ENCODE assay signal across 15 cellular contexts in genomic region chr10:124604214-124605000, GRCh38.
A peak's percentile ranks its signal among the peaks of the same experiment; 100 is the strongest.
DNase-seq lines count a peak whose midpoint lies in the region; ATAC-seq and TF ChIP-seq lines count a peak whose summit lies in the region.
"Had no signal": no experiment of that assay in that cellular context is flagged by ENCODE, and none has a peak within 500 bp of the region (broad histone marks: within the 10 kb centered on the region; RNA-seq: fewer than 3 reads in every experiment).

No MANE protein-coding gene starts in this region.

- H2AK5ac ChIP-seq in neuronal stem cell (ENCODE audit: low read depth, low read length), result peak overlapping the region; percentile 95

- no peaks in the 10 kb centered on the region for H3K9me3 Mint-ChIP-seq in stimulated activated naive CD8-positive, alpha-beta T cell treated with anti-CD3 and anti-CD28 coated beads, Interleukin-15, amount 100 ng/mL, for 72 hours
- H3K9me3 Mint-ChIP-seq: CD4-positive, alpha-beta memory T cell had no signal

- H3K79me1 ChIP-seq in neuronal stem cell (ENCODE audit: low read depth, low read length), result peaks cover 4% of the 10 kb centered on the region

- intact Hi-C loops in esophagus muscularis mucosa (cut with DNase I), result no loop called here

- H4K91ac ChIP-seq in neuronal stem cell (ENCODE audit: low read depth, low read length, poor library complexity), result peak overlapping the region; percentile 19

- H3K4me3 ChIP-seq in esophagus muscularis mucosa (no peak overlapping the region), neuronal stem cell (ENCODE audit: low read length in 2 of 2) (no peak overlapping the region)
- no peak overlapping the region for H3K4me3 ChIP-seq in effector memory CD4-positive, alpha-beta T cell (ENCODE audit: insufficient read depth, low read depth, low read length, poor library complexity, severe bottlenecking)
- H3K4me3 ChIP-seq: SJCRH30 had no signal

- peak; percentile 3 for DNase-seq in stimulated activated naive CD8-positive, alpha-beta T cell treated with anti-CD3 and anti-CD28 coated beads, Interleukin-15, Interleukin-2, amounts not matched to agents 100 U/mL and 50 U/mL, for 24 hours
- DNase-seq in stimulated activated naive CD8-positive, alpha-beta T cell treated with anti-CD3 and anti-CD28 coated beads, Interleukin-15, amount 100 ng/mL, for 72 hours, result no peak
- DNase-seq in esophagus muscularis mucosa (ENCODE audit: extremely low spot score) (no peak), neuronal stem cell (ENCODE audit: low spot score) (no peak), HPDE6-E6E7 (ENCODE audit: extremely low spot score) (no peak)
- no peak for DNase-seq in effector memory CD4-positive, alpha-beta T cell
- DNase-seq: activated CD4-positive, alpha-beta T cell treated with anti-CD3 and anti-CD28 coated beads for 36 hours; activated naive CD4-positive, alpha-beta T cell; CD4-positive, alpha-beta memory T cell; Kasumi-1; mesendoderm; NCI-H1436 treated with DMSO at 0.1 percent for 48 hours; SJCRH30 had no signal

- H3K4me1 Mint-ChIP-seq in stimulated activated naive CD8-positive, alpha-beta T cell treated with anti-CD3 and anti-CD28 coated beads, Interleukin-15, amount 100 ng/mL, for 72 hours, result peaks cover 8% of the 10 kb centered on the region
- H3K4me1 Mint-ChIP-seq: activated CD4-positive, alpha-beta T cell treated with anti-CD3 and anti-CD28 coated beads for 36 hours had no signal

- no peak for TF ChIP-seq EP300 in esophagus muscularis mucosa (IDR thresholded peaks at IDR 0.05)

- H2BK12ac ChIP-seq in neuronal stem cell (ENCODE audit: low read length), result peak overlapping the region; percentile 78

- TF ChIP-seq POLR2A in esophagus muscularis mucosa (IDR thresholded peaks at IDR 0.05; ENCODE audit: low read depth), result no peak

- H3K4me1 ChIP-seq in esophagus muscularis mucosa, result peaks cover 0 to 7% (median 6%) of the 10 kb centered on the region in 4 donors
- H3K4me1 ChIP-seq in neuronal stem cell (ENCODE audit: control insufficient read depth in 2 of 2, insufficient read depth in 1 of 2, low read depth in 1 of 2, low read length in 2 of 2), result peaks cover 16% of the 10 kb centered on the region in 2 donors
- H3K4me1 ChIP-seq in effector memory CD4-positive, alpha-beta T cell (ENCODE audit: control insufficient read depth, insufficient read depth, low read length, poor library complexity, severe bottlenecking), result no peaks in the 10 kb centered on the region
- H3K4me1 ChIP-seq: SJCRH30 had no signal

- H3K4me2 ChIP-seq in neuronal stem cell (ENCODE audit: insufficient read depth, low read length, poor library complexity, severe bottlenecking), result no peak overlapping the region

- no peak overlapping the region for H2AFZ ChIP-seq in neuronal stem cell (ENCODE audit: low read length)

- H3K27ac ChIP-seq in esophagus muscularis mucosa (replicated peaks in 1 of 4) (peak overlapping the region in 3 of 4 donors; percentile 4 to 42 (median 38)), neuronal stem cell (replicated peaks; ENCODE audit: low read length) (no peak overlapping the region)
- H3K27ac ChIP-seq in effector memory CD4-positive, alpha-beta T cell (ENCODE audit: insufficient read depth, low read length, poor library complexity, severe bottlenecking), result no peak overlapping the region
- H3K27ac ChIP-seq: SJCRH30 had no signal

- H3K27ac Mint-ChIP-seq in stimulated activated naive CD8-positive, alpha-beta T cell treated with anti-CD3 and anti-CD28 coated beads, Interleukin-15, amount 100 ng/mL, for 72 hours, result peak overlapping the region in 1 of 2 donors; percentile 59
- H3K27ac Mint-ChIP-seq: activated CD4-positive, alpha-beta T cell treated with anti-CD3 and anti-CD28 coated beads for 36 hours had no signal

- H3K4ac ChIP-seq in neuronal stem cell (ENCODE audit: low read length), result no peak overlapping the region

- peak overlapping the region; percentile 82 for H2BK120ac ChIP-seq in neuronal stem cell (ENCODE audit: low read depth, low read length)

- peak overlapping the region; percentile 92 for H3K18ac ChIP-seq in neuronal stem cell (ENCODE audit: low read length)

- ATAC-seq in stimulated activated naive CD8-positive, alpha-beta T cell treated with anti-CD3 and anti-CD28 coated beads, Interleukin-15, Interleukin-2, amounts not matched to agents 100 U/mL and 50 U/mL, for 24 hours, result no peak
- no peak for ATAC-seq in stimulated activated naive CD8-positive, alpha-beta T cell treated with anti-CD3 and anti-CD28 coated beads, Interleukin-15, amount 100 ng/mL, for 72 hours
- ATAC-seq in HG03457 (IDR thresholded peaks at IDR 0.05; ENCODE audit: unreplicated experiment), result no peak
- ATAC-seq in HG02870 (IDR thresholded peaks at IDR 0.05; ENCODE audit: unreplicated experiment), result no peak
- ATAC-seq: activated CD4-positive, alpha-beta T cell treated with anti-CD3 and anti-CD28 coated beads for 36 hours had no signal

- H3K4me3 Mint-ChIP-seq in stimulated activated naive CD8-positive, alpha-beta T cell treated with anti-CD3 and anti-CD28 coated beads, Interleukin-15, amount 100 ng/mL, for 72 hours, result no peak overlapping the region
- H3K4me3 Mint-ChIP-seq: activated CD4-positive, alpha-beta T cell treated with anti-CD3 and anti-CD28 coated beads for 36 hours; CD4-positive, alpha-beta memory T cell had no signal

- no peaks in the 10 kb centered on the region for H3K27me3 ChIP-seq in esophagus muscularis mucosa
- no peaks in the 10 kb centered on the region for H3K27me3 ChIP-seq in neuronal stem cell (ENCODE audit: control insufficient read depth in 3 of 3, insufficient read depth in 3 of 3, low read depth in 1 of 3, low read length in 3 of 3)
- H3K27me3 ChIP-seq in effector memory CD4-positive, alpha-beta T cell (replicated peaks; ENCODE audit: control insufficient read depth, insufficient read depth, low read length, poor library complexity, severe bottlenecking), result no peaks in the 10 kb centered on the region
- H3K27me3 ChIP-seq: SJCRH30 had no signal

- H2BK15ac ChIP-seq in neuronal stem cell (ENCODE audit: low read length), result peak overlapping the region; percentile 49

- H3K14ac ChIP-seq in neuronal stem cell (ENCODE audit: low read length), result peak overlapping the region; percentile 97

- no peak for TF ChIP-seq CTCF in esophagus muscularis mucosa (IDR thresholded peaks at IDR 0.05)

- H3K27me3 Mint-ChIP-seq in stimulated activated naive CD8-positive, alpha-beta T cell treated with anti-CD3 and anti-CD28 coated beads, Interleukin-15, amount 100 ng/mL, for 72 hours, result no peaks in the 10 kb centered on the region
- H3K27me3 Mint-ChIP-seq: activated CD4-positive, alpha-beta T cell treated with anti-CD3 and anti-CD28 coated beads for 36 hours; CD4-positive, alpha-beta memory T cell had no signal

- peak overlapping the region; percentile 4 for H3K23ac ChIP-seq in neuronal stem cell (ENCODE audit: low read depth, low read length, poor library complexity)

- H3K36me3 ChIP-seq in esophagus muscularis mucosa (no peaks in the 10 kb centered on the region), neuronal stem cell (replicated peaks in 1 of 2; ENCODE audit: control insufficient read depth in 2 of 2, insufficient read depth in 2 of 2, low read length in 2 of 2) (no peaks in the 10 kb centered on the region)
- no peaks in the 10 kb centered on the region for H3K36me3 ChIP-seq in effector memory CD4-positive, alpha-beta T cell (ENCODE audit: control insufficient read depth, insufficient read depth, low read length)
- H3K36me3 ChIP-seq: SJCRH30 had no signal

- peak overlapping the region; percentile 60 for H3K9ac ChIP-seq in neuronal stem cell (ENCODE audit: low read depth, low read length, poor library complexity)

- peak overlapping the region; percentile 90 for H2BK5ac ChIP-seq in neuronal stem cell (ENCODE audit: low read length)

- 66% methylated on average over 11 of the region's 22 CpGs for WGBS in esophagus muscularis mucosa
- WGBS in neuronal stem cell (ENCODE audit: extremely low coverage in 2 of 2, insufficient read length in 2 of 2, insufficient replicate concordance in 1 of 2), 2 donors, result no CpG with 5 or more reads among the region's 22 CpGs

- H4K8ac ChIP-seq in neuronal stem cell (ENCODE audit: low read depth, low read length), result no peak overlapping the region

- no peaks in the 10 kb centered on the region for H3K9me3 ChIP-seq in esophagus muscularis mucosa
- H3K9me3 ChIP-seq in neuronal stem cell (replicated peaks in 1 of 2; ENCODE audit: control insufficient read depth in 2 of 2, insufficient read depth in 1 of 2, low read depth in 1 of 2, low read length in 2 of 2), result no peaks in the 10 kb centered on the region
- H3K9me3 ChIP-seq in effector memory CD4-positive, alpha-beta T cell (ENCODE audit: control insufficient read depth, low read length), result no peaks in the 10 kb centered on the region
- H3K9me3 ChIP-seq: SJCRH30 had no signal

Comparison
In these comparisons a context has a peak if more than half of its experiments do, and no peak if none do; other contexts are left out.
1. H3K27ac ChIP-seq: peak in esophagus muscularis mucosa (3 of 4); none in neuronal stem cell (single experiment) and effector memory CD4-positive, alpha-beta T cell (single experiment).